Comparison of ENCODE assay signal across 6 cellular contexts in genomic region chr13:110841406-110841805, GRCh38.
"Had no signal": no experiment of that assay in that cellular context is flagged by ENCODE, and none has a peak within 500 bp of the region (broad histone marks: within the 10 kb centered on the region; RNA-seq: fewer than 3 reads in every experiment).

No MANE protein-coding gene starts in this region.

- H3K4me3 ChIP-seq: GM23338 had no signal

- H3K36me3 Mint-ChIP-seq: IgD-negative memory B cell had no signal

- ATAC-seq: GM23338, HepG2 had no signal

- H2AFZ ChIP-seq: GM23338 had no signal

- DNase-seq: H9, HCEC 1CT had no signal

- H3K4me1 Mint-ChIP-seq: IgD-negative memory B cell had no signal

- H3K27ac Mint-ChIP-seq: GM23338, H9, IgD-negative memory B cell had no signal

- H3K4me3 Mint-ChIP-seq: GM23338, H9, IgD-negative memory B cell had no signal

- H3K4me2 ChIP-seq: GM23338 had no signal

- H3K27ac ChIP-seq: HL-60 had no signal
